27 cellular contexts compared by ENCODE assay signal in genomic region chr6:53792016-53792415, GRCh38. TPM values are rescaled to one million over a fixed set of nuclear protein-coding genes. Genes with fewer than 3 reads are reported as not detected.
DNase-seq lines count a peak whose midpoint lies in the region; ATAC-seq and TF ChIP-seq lines count a peak whose summit lies in the region.
"Had no signal": no experiment of that assay in that cellular context is flagged by ENCODE, and none has a peak within 500 bp of the region (broad histone marks: within the 10 kb centered on the region; RNA-seq: fewer than 3 reads in every experiment).

No MANE protein-coding gene starts in this region.

- in situ Hi-C loops in brain microvascular endothelial cell (cut with HindIII; ENCODE audit: low pct_ligation_motif_present, low sequenced_read_pairs) = no loop called here

- POLR2A ChIA-PET in MCF 10A (lab: Yijun Ruan, JAX) = interaction anchor here (0.8 to 8.7 kb wide), 7 partner anchors 21 to 62 kb away, joined by 3 to 266 read pairs (median 35); no protein-coding TSS in a partner anchor

- H3K4me3 ChIP-seq in breast epithelium (no peak overlapping the region), brain microvascular endothelial cell (ENCODE audit: low read depth, low read length) (no peak overlapping the region)
- H3K4me3 ChIP-seq: dorsolateral prefrontal cortex, K562, left ventricle myocardium inferior, MG63, Peyer's patch had no signal

- peak overlapping the region; percentile 92 for H3K4me3 Mint-ChIP-seq in MCF 10A (ENCODE audit: unreplicated experiment)
- H3K4me3 Mint-ChIP-seq in mesothelial cell of epicardium = peak overlapping the region; percentile 93
- H3K4me3 Mint-ChIP-seq in type B pancreatic cell = peak overlapping the region; percentile 98
- H3K4me3 Mint-ChIP-seq in osteocyte (ENCODE audit: unreplicated experiment) = no peak overlapping the region
- H3K4me3 Mint-ChIP-seq: activated naive CD8-positive, alpha-beta T cell treated with anti-CD3 and anti-CD28 coated beads, Interleukin-2, amount 50 U/mL, for 24 hours; T-helper 2 cell treated with Interferon-gamma antibody and Interleukin-4, amounts not matched to agents 5 μg/mL and 100 μg/mL, for 36 hours had no signal

- H3K4me1 Mint-ChIP-seq in MCF 10A (ENCODE audit: insufficient read depth, unreplicated experiment) (peaks cover 17% of the 10 kb centered on the region), mesothelial cell of epicardium (peaks cover 30% of the 10 kb centered on the region), type B pancreatic cell (ENCODE audit: unreplicated experiment) (peaks cover 20% of the 10 kb centered on the region), osteocyte (ENCODE audit: unreplicated experiment) (peaks cover 26% of the 10 kb centered on the region)

- H3K9me3 Mint-ChIP-seq in MCF 10A (ENCODE audit: unreplicated experiment) (peaks cover 7% of the 10 kb centered on the region), mesothelial cell of epicardium (peaks cover 29% of the 10 kb centered on the region), type B pancreatic cell (peaks cover 4% of the 10 kb centered on the region), osteocyte (ENCODE audit: unreplicated experiment) (peaks cover 24% of the 10 kb centered on the region)

- H3K27ac ChIP-seq in breast epithelium (no peak overlapping the region), brain microvascular endothelial cell (no peak overlapping the region)
- H3K27ac ChIP-seq: dorsolateral prefrontal cortex, left ventricle myocardium inferior, neutrophil, Peyer's patch had no signal

- H3K36me3 ChIP-seq in breast epithelium (no peaks in the 10 kb centered on the region), brain microvascular endothelial cell (replicated peaks) (no peaks in the 10 kb centered on the region)
- H3K36me3 ChIP-seq: left ventricle myocardium inferior, MG63, neutrophil, Peyer's patch had no signal

- TF ChIP-seq CTCF in MCF 10A (IDR thresholded peaks at IDR 0.05; ENCODE audit: unreplicated experiment) (no peak), breast epithelium (IDR thresholded peaks at IDR 0.05) (no peak), brain microvascular endothelial cell (IDR thresholded peaks at IDR 0.05; ENCODE audit: low read depth, low read length, missing control alignments) (no peak), mesothelial cell of epicardium (IDR thresholded peaks at IDR 0.05; ENCODE audit: unreplicated experiment) (no peak), type B pancreatic cell (conservative IDR thresholded peaks at IDR 0.05) (no peak), osteocyte (IDR thresholded peaks at IDR 0.05) (no peak)

- CTCF ChIA-PET in MCF 10A (lab: Yijun Ruan, JAX) = interaction anchor here (1.0 to 2.7 kb wide), 6 partner anchors 39 to 73 kb away, joined by 3 to 14 read pairs (median 8); no protein-coding TSS in a partner anchor

- H3K27me3 ChIP-seq in breast epithelium = no peaks in the 10 kb centered on the region
- H3K27me3 ChIP-seq in brain microvascular endothelial cell (replicated peaks) = no peaks in the 10 kb centered on the region
- H3K27me3 ChIP-seq: MG63, Peyer's patch had no signal

- intact Hi-C loops in MCF 10A (cut with micrococcal nuclease) = loop anchor here (10.0 kb wide), 1 partner anchor 297 kb away; no protein-coding TSS in a partner anchor
- intact Hi-C loops in breast epithelium (cut with DNase I; ENCODE audit: low total_unique reads) = loop anchor here (10.0 kb wide), 1 partner anchor 163 kb away; no protein-coding TSS in a partner anchor

- H3K4me1 ChIP-seq in breast epithelium = peaks cover 3 to 7% of the 10 kb centered on the region in 2 donors

- no peak for ATAC-seq in GM18517 (IDR thresholded peaks at IDR 0.05; ENCODE audit: unreplicated experiment)
- ATAC-seq: activated naive CD8-positive, alpha-beta T cell treated with anti-CD3 and anti-CD28 coated beads, Interleukin-2, amount 50 U/mL, for 24 hours; K562; stimulated activated naive B cell treated with anti-CD40 and anti-IgM and Interleukin-4, amounts not matched to agents 10 μg/mL and 1 μg/mL and 100 μg/mL, for 72 hours had no signal

- no peak for DNase-seq in MCF 10A (ENCODE audit: unreplicated experiment)
- no peak for DNase-seq in breast epithelium (ENCODE audit: low spot score in 2 of 2)
- DNase-seq in brain microvascular endothelial cell = peak; percentile 23
- DNase-seq in mesothelial cell of epicardium (ENCODE audit: low spot score in 2 of 2, unreplicated experiment in 2 of 2) = no peak
- no peak for DNase-seq in type B pancreatic cell (ENCODE audit: extremely low spot score, unreplicated experiment)
- no peak for DNase-seq in osteocyte (ENCODE audit: extremely low spot score, unreplicated experiment)
- DNase-seq in superior temporal gyrus (ENCODE audit: extremely low spot score) = no peak
- DNase-seq: activated CD4-positive, alpha-beta T cell treated with anti-CD3 and anti-CD28 coated beads, Interleukin-2, amount 50 U/mL, for 48 hours; activated CD4-positive, CD25-positive, alpha-beta regulatory T cell treated with anti-CD3 and anti-CD28 coated beads, Interleukin-2, amount 50 U/mL, for 72 hours; activated gamma-delta T cell treated with Interleukin-2 at 50 U/mL for 16 hours; activated naive CD8-positive, alpha-beta T cell treated with anti-CD3 and anti-CD28 coated beads, Interleukin-2, amount 50 U/mL, for 24 hours; activated T-cell treated with anti-CD3 and anti-CD28 coated beads, Interleukin-2, amount 50 U/mL, for 48 hours; AML-193; CD4-positive, CD25-positive, alpha-beta regulatory T cell; dorsolateral prefrontal cortex; left ventricle myocardium inferior; MG63; NCI-H1930; NCI-H2171 treated with DMSO at 0.1 percent for 48 hours; NCI-H526 treated with DMSO at 0.1 percent for 48 hours; Peyer's patch; SHP77 treated with DMSO at 0.1 percent for 48 hours; stimulated activated naive B cell treated with anti-CD40 and anti-IgM and Interleukin-4, amounts not matched to agents 10 μg/mL and 1 μg/mL and 100 μg/mL, for 72 hours had no signal

- TF ChIP-seq POLR2A in breast epithelium (IDR thresholded peaks at IDR 0.05) = no peak

- no peaks in the 10 kb centered on the region for H3K27me3 Mint-ChIP-seq in MCF 10A (ENCODE audit: insufficient read depth, unreplicated experiment)
- H3K27me3 Mint-ChIP-seq in mesothelial cell of epicardium (ENCODE audit: low read depth) = no peaks in the 10 kb centered on the region
- peaks cover 11% of the 10 kb centered on the region for H3K27me3 Mint-ChIP-seq in type B pancreatic cell
- H3K27me3 Mint-ChIP-seq in osteocyte (ENCODE audit: unreplicated experiment) = no peaks in the 10 kb centered on the region

- H3K36me3 Mint-ChIP-seq in MCF 10A (ENCODE audit: insufficient read depth, unreplicated experiment) (no peaks in the 10 kb centered on the region), mesothelial cell of epicardium (peaks cover 23% of the 10 kb centered on the region), type B pancreatic cell (peaks cover 17% of the 10 kb centered on the region), osteocyte (ENCODE audit: unreplicated experiment) (peaks cover 8% of the 10 kb centered on the region)
- H3K36me3 Mint-ChIP-seq: CD4-positive, CD25-positive, alpha-beta regulatory T cell had no signal

- no TSS peak for BruUV-seq in MCF 10A (replicated peaks; lab: Mats Ljungman, UMichigan)

- peaks cover 0 to 11% of the 10 kb centered on the region in 2 donors for H3K9me3 ChIP-seq in breast epithelium
- H3K9me3 ChIP-seq: neutrophil had no signal

- H3K27ac Mint-ChIP-seq in MCF 10A (ENCODE audit: low read depth, unreplicated experiment) (no peak overlapping the region), mesothelial cell of epicardium (peak overlapping the region; percentile 21), type B pancreatic cell (peak overlapping the region; percentile 99), osteocyte (ENCODE audit: unreplicated experiment) (no peak overlapping the region)
- H3K27ac Mint-ChIP-seq: activated naive CD8-positive, alpha-beta T cell treated with anti-CD3 and anti-CD28 coated beads, Interleukin-2, amount 50 U/mL, for 24 hours; CD4-positive, CD25-positive, alpha-beta regulatory T cell; stimulated activated naive B cell treated with anti-CD40 and anti-IgM and Interleukin-4, amounts not matched to agents 10 μg/mL and 1 μg/mL and 100 μg/mL, for 72 hours; T-helper 2 cell treated with Interferon-gamma antibody and Interleukin-4, amounts not matched to agents 5 μg/mL and 100 μg/mL, for 36 hours had no signal

RNA-seq across cellular contexts. Expression of gene LRRC1, which starts 2.8 kb away (rescaled TPM):
- total RNA-seq in MCF 10A (2022) (16.0 and 18.6 TPM in 2 replicates), breast epithelium (10 to 100 TPM; 10.1 to 37.9 (median 37.4) TPM), mesothelial cell of epicardium (26.1 to 30.4 TPM (median 27.0 TPM) in 3 replicates), type B pancreatic cell (ENCODE audit: low replicate concordance) (28.9 and 60.0 TPM in 2 replicates), osteocyte (7.4 and 7.6 TPM in 2 replicates)
- total RNA-seq: K562 had no signal

Comparison
In these comparisons a context has a peak if more than half of its experiments do, and no peak if none do; other contexts are left out.
1. H3K27ac Mint-ChIP-seq: peak in mesothelial cell of epicardium (single experiment) and type B pancreatic cell (single experiment); none in MCF 10A (single experiment) and osteocyte (single experiment).